7 cellular contexts compared by ENCODE assay signal in genomic region chr10:103396067-103396788, GRCh38. TPM values are rescaled to one million over a fixed set of nuclear protein-coding genes. Genes with fewer than 3 reads are reported as not detected.
DNase-seq lines count a peak whose midpoint lies in the region; ATAC-seq and TF ChIP-seq lines count a peak whose summit lies in the region.

TSS of gene ATP5MK (minus strand) at chr10:103396475. CDS start at chr10:103392457, 4,018 bp downstream.
TSS of gene PDCD11 (plus strand) at chr10:103396626. CDS start at chr10:103398427, 1,801 bp downstream.

- DNase-seq in NCI-H1930 (lab: John Stamatoyannopoulos, UW) = peak; percentile 86 to 87
- peak; percentile 92 for DNase-seq in T-helper 22 cell (ENCODE audit: low read depth)
- peak; percentile 96 for DNase-seq in astrocyte of the cerebellum (ENCODE audit: low read depth)
- DNase-seq in hepatic stellate cell (ENCODE audit: low spot score) = peak; percentile 98
- peak; percentile 97 for DNase-seq in renal cortical epithelial cell (ENCODE audit: low read depth)

- peak; percentile 89 for ATAC-seq in GM18499 (IDR thresholded peaks at IDR 0.05; ENCODE audit: insufficient read depth, unreplicated experiment)
- peak; percentile 98 for ATAC-seq in HG02970 (IDR thresholded peaks at IDR 0.05; ENCODE audit: low FRiP score, unreplicated experiment)

- in situ Hi-C loops in astrocyte of the cerebellum (cut with HindIII; ENCODE audit: low sequenced_read_pairs) = loop anchor here (5.0 kb wide), 1 partner anchor 56 kb away; the partner anchor contains the start of gene CALHM2

- peak; percentile 27 for TF ChIP-seq CTCF in astrocyte of the cerebellum (IDR thresholded peaks at IDR 0.05; ENCODE audit: low read depth, low read length, missing control alignments)

- H3K4me3 ChIP-seq in astrocyte of the cerebellum (ENCODE audit: low read depth, low read length) = peak within 1 kb of the TSS; percentile 82

RNA-seq across cellular contexts. Expression of gene ATP5MK, which starts in this region (rescaled TPM):
- total RNA-seq in renal cortical epithelial cell = 165 and 623 TPM in 2 replicates

RNA-seq across cellular contexts. Expression of gene PDCD11, which starts in this region (rescaled TPM):
- 38.6 and 48.5 TPM in 2 replicates for total RNA-seq in renal cortical epithelial cell

Comparison
In these comparisons a context has a peak if more than half of its experiments do, and no peak if none do; other contexts are left out.
1. Peak in every context shown above with its lines: DNase-seq, ATAC-seq and H3K4me3 ChIP-seq.